15 cellular contexts compared by ENCODE assay signal in the genomic region with DNA sequence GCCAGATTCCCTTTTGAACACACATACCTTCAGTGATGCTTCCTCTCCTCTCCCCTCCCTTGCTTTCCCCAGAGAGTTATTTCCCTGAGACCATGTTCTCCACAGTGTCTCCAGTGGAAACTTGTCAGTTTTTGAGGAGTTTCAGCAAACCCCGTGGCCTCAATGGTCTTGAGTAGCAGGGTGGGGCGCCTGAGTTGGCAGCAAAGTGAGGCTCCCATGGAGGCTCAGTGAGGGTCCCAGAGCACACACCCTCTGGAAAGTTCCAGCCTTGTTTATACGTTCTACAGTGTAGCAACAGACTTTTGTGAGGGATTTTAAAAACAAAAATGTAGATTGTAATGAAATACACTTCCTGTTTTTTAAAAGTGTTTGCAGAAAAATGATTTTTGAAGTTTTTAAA.
DNase-seq lines count a peak whose midpoint lies in the region; ATAC-seq and TF ChIP-seq lines count a peak whose summit lies in the region.
"Had no signal": no experiment of that assay in that cellular context is flagged by ENCODE, and none has a peak within 500 bp of the region (broad histone marks: within the 10 kb centered on the region; RNA-seq: fewer than 3 reads in every experiment).

No MANE protein-coding gene starts in this region.

- no peaks in the 10 kb centered on the region for H3K9me3 Mint-ChIP-seq in activated naive CD8-positive, alpha-beta T cell (ENCODE audit: low read depth)
- no peaks in the 10 kb centered on the region for H3K9me3 Mint-ChIP-seq in activated naive CD8-positive, alpha-beta T cell treated with anti-CD3 and anti-CD28 coated beads for 36 hours
- peaks cover 8% of the 10 kb centered on the region for H3K9me3 Mint-ChIP-seq in type B pancreatic cell

- TF ChIP-seq CTCF in choroid plexus epithelial cell (conservative IDR thresholded peaks at IDR 0.05; ENCODE audit: low read depth, low read length): no peak
- no peak for TF ChIP-seq CTCF in mucosa of descending colon (IDR thresholded peaks at IDR 0.05)
- no peak for TF ChIP-seq CTCF in type B pancreatic cell (conservative IDR thresholded peaks at IDR 0.05)

- H3K9me3 ChIP-seq in mucosa of descending colon: no peaks in the 10 kb centered on the region
- H3K9me3 ChIP-seq: SK-N-SH had no signal

- H3K4me3 ChIP-seq in choroid plexus epithelial cell (ENCODE audit: low read depth, low read length) (no peak overlapping the region), mucosa of descending colon (no peak overlapping the region)
- H3K4me3 ChIP-seq: K562, psoas muscle had no signal

- POLR2A ChIA-PET in HEK293T (lab: Yijun Ruan, JAX): no interaction called here

- H3K36me3 Mint-ChIP-seq in activated naive CD8-positive, alpha-beta T cell: peaks cover 7% of the 10 kb centered on the region
- H3K36me3 Mint-ChIP-seq in activated naive CD8-positive, alpha-beta T cell treated with anti-CD3 and anti-CD28 coated beads for 36 hours: peaks cover 5% of the 10 kb centered on the region
- peaks cover 20% of the 10 kb centered on the region for H3K36me3 Mint-ChIP-seq in type B pancreatic cell

- peak; percentile 7 for ATAC-seq in mucosa of descending colon

- DNase-seq in activated naive CD8-positive, alpha-beta T cell treated with anti-CD3 and anti-CD28 coated beads for 36 hours: no peak
- peak; percentile 17 for DNase-seq in choroid plexus epithelial cell (ENCODE audit: low read depth)
- no peak for DNase-seq in mucosa of descending colon
- no peak for DNase-seq in type B pancreatic cell (ENCODE audit: extremely low spot score, unreplicated experiment)
- DNase-seq in RKO (ENCODE audit: low spot score): no peak
- no peak for DNase-seq in anterior cingulate cortex (lab: John Stamatoyannopoulos, UW)
- no peak for DNase-seq in HEK293T (ENCODE audit: extremely low spot score)
- DNase-seq: mammary epithelial cell; NCI-H187; NCI-H345; SK-N-SH; stimulated activated CD4-positive, alpha-beta T cell treated with anti-CD3 and anti-CD28 coated beads, Interleukin-4, amount 100 ng/mL, for 4 hours had no signal

- no peaks in the 10 kb centered on the region for H3K36me3 ChIP-seq in mucosa of descending colon (ENCODE audit: low read depth)

- H3K27ac Mint-ChIP-seq in activated naive CD8-positive, alpha-beta T cell: peak overlapping the region; percentile 72
- no peak overlapping the region for H3K27ac Mint-ChIP-seq in activated naive CD8-positive, alpha-beta T cell treated with anti-CD3 and anti-CD28 coated beads for 36 hours
- H3K27ac Mint-ChIP-seq in type B pancreatic cell: no peak overlapping the region

- H3K4me1 Mint-ChIP-seq in activated naive CD8-positive, alpha-beta T cell (ENCODE audit: low read depth): peaks cover 24% of the 10 kb centered on the region
- H3K4me1 Mint-ChIP-seq in activated naive CD8-positive, alpha-beta T cell treated with anti-CD3 and anti-CD28 coated beads for 36 hours: peaks cover 14% of the 10 kb centered on the region
- peaks cover 15% of the 10 kb centered on the region for H3K4me1 Mint-ChIP-seq in type B pancreatic cell (ENCODE audit: unreplicated experiment)

- intact Hi-C loops in mucosa of descending colon (cut with DNase I, micrococcal nuclease): no loop called here

- peaks cover 8% of the 10 kb centered on the region for H3K4me1 ChIP-seq in mucosa of descending colon (ENCODE audit: low read depth)

- no peaks in the 10 kb centered on the region for H3K27me3 Mint-ChIP-seq in activated naive CD8-positive, alpha-beta T cell
- H3K27me3 Mint-ChIP-seq in activated naive CD8-positive, alpha-beta T cell treated with anti-CD3 and anti-CD28 coated beads for 36 hours: no peaks in the 10 kb centered on the region
- no peaks in the 10 kb centered on the region for H3K27me3 Mint-ChIP-seq in type B pancreatic cell

- peak overlapping the region; percentile 34 for H3K4me3 Mint-ChIP-seq in activated naive CD8-positive, alpha-beta T cell
- H3K4me3 Mint-ChIP-seq in activated naive CD8-positive, alpha-beta T cell treated with anti-CD3 and anti-CD28 coated beads for 36 hours: no peak overlapping the region
- peak overlapping the region; percentile 2 for H3K4me3 Mint-ChIP-seq in type B pancreatic cell

- CTCF ChIA-PET in HEK293T (lab: Yijun Ruan, JAX): interaction anchor here (1.1 kb wide), 1 partner anchor 300 kb away, joined by 3 read pairs; no protein-coding TSS in a partner anchor

TF ChIP-seq in HEK293T, 16 proteins besides CTCF, POLR2A, EP300 and RAD21:
- TF ChIP-seq NFRKB (IDR thresholded peaks at IDR 0.05) (no peak), TARDBP (IDR thresholded peaks at IDR 0.05) (no peak), SP1 (IDR thresholded peaks at IDR 0.05) (no peak), BHLHE40 (IDR thresholded peaks at IDR 0.05; ENCODE audit: borderline replicate concordance) (no peak), LEF1 (IDR thresholded peaks at IDR 0.05; ENCODE audit: borderline replicate concordance) (no peak), FOXM1 (IDR thresholded peaks at IDR 0.05; ENCODE audit: borderline replicate concordance) (no peak), CTBP1 (IDR thresholded peaks at IDR 0.05; ENCODE audit: borderline replicate concordance) (no peak), SUZ12 (IDR thresholded peaks at IDR 0.05) (no peak)
TF ChIP-seq in HEK293T: peak in this region for 0.
